In genomic region chr1:34984435-34985062, GRCh38 we compare ENCODE assay signal across 8 cellular contexts. TPM values are rescaled to one million over a fixed set of nuclear protein-coding genes. Genes with fewer than 3 reads are reported as not detected.
DNase-seq lines count a peak whose midpoint lies in the region; ATAC-seq lines count a peak whose summit lies in the region.

No MANE protein-coding gene starts in this region.

- in situ Hi-C loops in Caki2 (cut with HindIII; ENCODE audit: low pct_unique_long_range_greater_than_20kb, low sequenced_read_pairs), result no loop called here

- peak overlapping the region; percentile 87 for H3K27ac ChIP-seq in angular gyrus (ENCODE audit: low read depth, low read length)

- peak overlapping the region; percentile 60 for H3K4me3 ChIP-seq in iPS-11a (ENCODE audit: low read depth, low read length)

- intact Hi-C loops in sciatic nerve (cut with DNase I), result no loop called here

- peak; percentile 12 for DNase-seq in Caki2 (ENCODE audit: low read depth)
- peak; percentile 53 for DNase-seq in MV-4-11 (lab: John Stamatoyannopoulos, UW)
- peak; percentile 74 for DNase-seq in sciatic nerve (ENCODE audit: low spot score)
- no peak for DNase-seq in NCI-H2107 (lab: John Stamatoyannopoulos, UW)

- ATAC-seq in GM21423 (IDR thresholded peaks at IDR 0.05; ENCODE audit: unreplicated experiment) (peak; percentile 15), sciatic nerve (peak; percentile 73), HG03097 (IDR thresholded peaks at IDR 0.05; ENCODE audit: low FRiP score, unreplicated experiment) (no peak)

RNA-seq across cellular contexts. Expression of gene TMEM35B, which starts 0.6 kb away (rescaled TPM):
- 55.9 and 57.6 TPM in 2 replicates for total RNA-seq in Caki2 (2014; rRNA removed; shearing (Covaris generic); ENCODE audit: low replicate concordance)
- 42.1 TPM for total RNA-seq in sciatic nerve

RNA-seq across cellular contexts. Expression of gene ZMYM6, which starts 47.2 kb away (rescaled TPM):
- 2.5 and 7.9 TPM in 2 replicates for total RNA-seq in Caki2 (2014; rRNA removed; shearing (Covaris generic); ENCODE audit: low replicate concordance)
- total RNA-seq in sciatic nerve, result 32.1 TPM

RNA-seq across cellular contexts. Expression of gene DLGAP3, which starts 55.1 kb away (rescaled TPM):
- 0.34 TPM in 1 of 2 replicates, not detected in the other for total RNA-seq in Caki2 (2014; rRNA removed; shearing (Covaris generic); ENCODE audit: low replicate concordance)
- total RNA-seq in sciatic nerve, result 0.36 TPM
